ENCODE assay signal across 1 cellular context in the genomic region with DNA sequence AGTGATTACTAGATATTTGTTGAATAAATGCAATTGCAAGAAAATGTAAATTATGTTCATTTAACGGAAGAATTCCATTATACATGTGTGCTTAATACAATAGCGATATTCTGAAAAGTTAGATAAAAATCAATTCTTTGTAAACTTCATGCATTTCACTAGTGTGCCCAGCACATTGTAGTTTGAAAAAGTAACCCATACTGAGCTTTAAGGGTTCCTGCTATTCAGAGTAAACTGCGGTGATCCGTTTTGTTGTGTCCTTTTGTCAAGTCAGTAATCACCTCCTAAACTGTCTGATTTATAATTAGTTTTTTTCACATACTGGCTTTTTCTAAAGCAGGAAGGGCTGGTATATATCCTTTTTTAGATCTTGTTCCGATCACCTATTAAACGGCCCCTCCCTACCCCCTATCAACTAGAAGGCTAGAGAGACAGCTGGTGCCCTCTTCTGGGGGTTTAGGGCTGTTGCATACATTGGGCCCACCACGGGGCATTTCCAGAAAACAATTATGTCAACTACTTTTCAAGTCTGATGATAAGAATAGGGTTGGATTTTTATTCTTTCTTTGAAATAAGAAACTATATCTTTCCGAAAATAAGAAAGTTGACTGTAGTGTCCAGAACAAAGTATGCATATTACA.
TF ChIP-seq lines count a peak whose summit lies in the region.

No MANE protein-coding gene starts in this region.

TF ChIP-seq in endothelial cell of umbilical vein, 7 proteins besides CTCF, POLR2A, EP300 and RAD21 (continued from another document):
- no peak for TF ChIP-seq POLR2AphosphoS5 (IDR thresholded peaks at IDR 0.05; ENCODE audit: insufficient read depth, low read depth, low read length)
TF ChIP-seq in endothelial cell of umbilical vein: peak in this region for 0.
